9 cellular contexts compared by ENCODE assay signal in the genomic region with DNA sequence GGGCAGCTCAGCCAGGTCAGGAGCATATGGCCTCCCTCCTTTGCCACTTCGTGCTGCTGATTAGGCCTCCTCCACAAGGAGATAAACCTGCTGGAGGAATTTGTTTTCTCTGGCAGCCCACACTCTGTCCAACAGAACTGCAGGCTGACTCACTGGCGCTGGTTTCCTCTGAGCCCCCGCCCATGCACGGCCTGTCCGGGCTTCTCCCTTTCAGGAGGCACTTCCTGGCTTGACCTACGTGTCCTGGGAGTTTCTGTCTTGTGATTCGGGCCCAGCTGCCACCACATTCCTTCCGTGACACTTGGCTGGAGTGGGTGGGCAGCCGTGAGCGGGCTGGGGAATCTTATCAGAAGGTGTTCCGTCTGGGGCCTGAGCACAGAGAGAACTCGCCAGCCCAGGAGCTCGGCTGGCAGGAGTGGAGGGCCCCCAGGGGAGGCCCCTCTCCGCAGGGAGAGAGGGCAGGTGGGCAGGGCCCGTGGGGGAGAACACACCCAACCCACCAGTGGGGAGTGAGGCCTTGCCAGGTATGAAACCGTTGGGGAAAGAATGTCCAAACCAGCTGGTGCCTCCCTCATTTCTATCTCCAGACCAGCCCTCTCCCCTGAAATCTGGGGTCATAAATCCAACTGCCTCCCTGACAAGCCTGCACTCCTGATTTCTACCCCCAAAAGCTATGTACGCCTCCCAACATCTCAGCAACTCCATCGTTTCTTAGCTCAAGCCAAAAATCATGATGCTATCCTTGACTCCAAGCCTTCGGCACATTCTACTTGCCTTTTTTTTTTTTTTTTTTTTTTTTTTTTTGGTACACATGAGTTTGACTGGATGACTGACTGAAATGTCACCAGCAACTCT.
DNase-seq lines count a peak whose midpoint lies in the region; ATAC-seq and TF ChIP-seq lines count a peak whose summit lies in the region.
"Had no signal": no experiment of that assay in that cellular context is flagged by ENCODE, and none has a peak within 500 bp of the region (broad histone marks: within the 10 kb centered on the region; RNA-seq: fewer than 3 reads in every experiment).

No MANE protein-coding gene starts in this region.

- H3K4me3 Mint-ChIP-seq in activated T-cell treated with anti-CD3 and anti-CD28 coated beads, Interleukin-2, amount 50 U/mL, for 72 hours: no peak overlapping the region
- H3K4me3 Mint-ChIP-seq in activated CD8-positive, alpha-beta T cell treated with anti-CD3 and anti-CD28 coated beads for 36 hours: no peak overlapping the region

- peaks cover 64 to 84% (median 72%) of the 10 kb centered on the region in 10 experiments for H3K4me1 ChIP-seq in BLaER1 treated with 17β-estradiol and CSF1 and Interleukin-3, amounts not matched to agents 10 nM and 100 nM
- H3K4me1 ChIP-seq in SJCRH30 (peaks cover 14% of the 10 kb centered on the region), ovary (ENCODE audit: insufficient read depth) (peaks cover 17% of the 10 kb centered on the region)

- H3K27ac Mint-ChIP-seq in activated T-cell treated with anti-CD3 and anti-CD28 coated beads, Interleukin-2, amount 50 U/mL, for 72 hours: no peak overlapping the region
- no peak overlapping the region for H3K27ac Mint-ChIP-seq in activated CD8-positive, alpha-beta T cell treated with anti-CD3 and anti-CD28 coated beads for 36 hours

- CTCF ChIA-PET in activated CD8-positive, alpha-beta T cell treated with anti-CD3 and anti-CD28 coated beads for 36 hours (lab: Charles Lee): interaction anchor here (1.1 to 1.7 kb wide), 2 partner anchors 46 to 93 kb away, joined by 3 read pairs; no protein-coding TSS in a partner anchor

- ATAC-seq in HG03469 (IDR thresholded peaks at IDR 0.05; ENCODE audit: unreplicated experiment): no peak
- ATAC-seq in activated T-cell treated with anti-CD3 and anti-CD28 coated beads, Interleukin-2, amount 50 U/mL, for 72 hours (replicated peaks in 1 of 2): no peak
- no peak for ATAC-seq in HG03378 (IDR thresholded peaks at IDR 0.05; ENCODE audit: unreplicated experiment)
- no peak for ATAC-seq in activated CD8-positive, alpha-beta T cell treated with anti-CD3 and anti-CD28 coated beads for 36 hours
- ATAC-seq: GM12878 had no signal

- TF ChIP-seq POLR2A in ovary (IDR thresholded peaks at IDR 0.05): no peak

- peak overlapping the region; percentile 62 to 98 (median 95) for H3K27ac ChIP-seq in BLaER1 treated with 17β-estradiol and CSF1 and Interleukin-3, amounts not matched to agents 10 nM and 100 nM
- H3K27ac ChIP-seq in SJCRH30: peak overlapping the region; percentile 26
- H3K27ac ChIP-seq in ovary: peak overlapping the region; percentile 71 to 89

- H3K4me3 ChIP-seq in BLaER1 treated with 17β-estradiol and CSF1 and Interleukin-3, amounts not matched to agents 10 nM and 100 nM: peak overlapping the region in 3 of 10 experiments; percentile 21 to 48 (median 37); a peak in 7 of 20 replicates
- H3K4me3 ChIP-seq in SJCRH30 (peak overlapping the region; percentile 37), fibroblast of villous mesenchyme (ENCODE audit: low read depth, low read length) (no peak overlapping the region), ovary (peak overlapping the region; percentile 20)
- H3K4me3 ChIP-seq: GM12878 had no signal

- TF ChIP-seq CTCF in fibroblast of villous mesenchyme (IDR thresholded peaks at IDR 0.05; ENCODE audit: insufficient read depth, low read depth, low read length) (no peak), ovary (IDR thresholded peaks at IDR 0.05) (no peak)
- no peak for TF ChIP-seq CTCF in activated CD8-positive, alpha-beta T cell treated with anti-CD3 and anti-CD28 coated beads for 36 hours (IDR thresholded peaks at IDR 0.05)

- WGBS in ovary, 3 donors: 3 to 5% (median 3%) methylated on average over 19 of the region's 19 CpGs

- no peaks in the 10 kb centered on the region for H3K36me3 ChIP-seq in BLaER1 treated with 17β-estradiol and CSF1 and Interleukin-3, amounts not matched to agents 10 nM and 100 nM
- no peaks in the 10 kb centered on the region for H3K36me3 ChIP-seq in SJCRH30
- H3K36me3 ChIP-seq in ovary: no peaks in the 10 kb centered on the region

- H3K27me3 ChIP-seq in BLaER1 treated with 17β-estradiol and CSF1 and Interleukin-3, amounts not matched to agents 10 nM and 100 nM: no peaks in the 10 kb centered on the region
- H3K27me3 ChIP-seq in SJCRH30: no peaks in the 10 kb centered on the region
- H3K27me3 ChIP-seq in ovary: no peaks in the 10 kb centered on the region

- peaks cover 32% of the 10 kb centered on the region for H3K4me1 Mint-ChIP-seq in activated T-cell treated with anti-CD3 and anti-CD28 coated beads, Interleukin-2, amount 50 U/mL, for 72 hours (ENCODE audit: low read depth)
- peaks cover 30% of the 10 kb centered on the region for H3K4me1 Mint-ChIP-seq in activated CD8-positive, alpha-beta T cell treated with anti-CD3 and anti-CD28 coated beads for 36 hours (ENCODE audit: low read depth)

- H4K20me1 ChIP-seq in BLaER1 treated with 17β-estradiol and CSF1 and Interleukin-3, amounts not matched to agents 10 nM and 100 nM: no peaks in the 10 kb centered on the region

- peaks cover 0 to 23% (median 12%) of the 10 kb centered on the region in 11 experiments; a peak in 18 of 22 replicates for H3K9me3 ChIP-seq in BLaER1 treated with 17β-estradiol and CSF1 and Interleukin-3, amounts not matched to agents 10 nM and 100 nM (replicated peaks in 1 of 11)
- peaks cover 3% of the 10 kb centered on the region; the same call in 1 of the 2 replicates for H3K9me3 ChIP-seq in SJCRH30 (replicated peaks)
- no peaks in the 10 kb centered on the region for H3K9me3 ChIP-seq in ovary

- no peak for TF ChIP-seq EP300 in ovary (IDR thresholded peaks at IDR 0.05)

- H3K36me3 Mint-ChIP-seq in activated T-cell treated with anti-CD3 and anti-CD28 coated beads, Interleukin-2, amount 50 U/mL, for 72 hours (ENCODE audit: insufficient read depth in 2 of 2): peaks cover 0 to 4% of the 10 kb centered on the region in 2 donors
- no peaks in the 10 kb centered on the region for H3K36me3 Mint-ChIP-seq in activated CD8-positive, alpha-beta T cell treated with anti-CD3 and anti-CD28 coated beads for 36 hours (ENCODE audit: low read depth)

- no peaks in the 10 kb centered on the region for H3K27me3 Mint-ChIP-seq in activated T-cell treated with anti-CD3 and anti-CD28 coated beads, Interleukin-2, amount 50 U/mL, for 72 hours (ENCODE audit: low read depth)
- H3K27me3 Mint-ChIP-seq in activated CD8-positive, alpha-beta T cell treated with anti-CD3 and anti-CD28 coated beads for 36 hours: no peaks in the 10 kb centered on the region

- POLR2A ChIA-PET in activated CD8-positive, alpha-beta T cell treated with anti-CD3 and anti-CD28 coated beads for 36 hours (lab: Charles Lee): no interaction called here

- peak; percentile 69 to 74 for DNase-seq in SJCRH30
- peak; percentile 98 for DNase-seq in fibroblast of villous mesenchyme (ENCODE audit: low read depth)
- peak; percentile 78 to 89 (median 84) for DNase-seq in ovary
- no peak for DNase-seq in activated T-cell treated with anti-CD3 and anti-CD28 coated beads, Interleukin-2, amount 50 U/mL, for 72 hours
- no peak for DNase-seq in activated CD8-positive, alpha-beta T cell treated with anti-CD3 and anti-CD28 coated beads for 36 hours

- peaks cover 3 to 4% of the 10 kb centered on the region in 2 donors for H3K9me3 Mint-ChIP-seq in activated T-cell treated with anti-CD3 and anti-CD28 coated beads, Interleukin-2, amount 50 U/mL, for 72 hours
- H3K9me3 Mint-ChIP-seq in activated CD8-positive, alpha-beta T cell treated with anti-CD3 and anti-CD28 coated beads for 36 hours: no peaks in the 10 kb centered on the region

- peak overlapping the region; percentile 90 to 98 (median 95) for H3K4me2 ChIP-seq in BLaER1 treated with 17β-estradiol and CSF1 and Interleukin-3, amounts not matched to agents 10 nM and 100 nM

- H3K9ac ChIP-seq in BLaER1 treated with 17β-estradiol and CSF1 and Interleukin-3, amounts not matched to agents 10 nM and 100 nM: peak overlapping the region; percentile 48 to 86 (median 81); a peak in 21 of 22 replicates

- intact Hi-C loops in ovary (cut with DNase I): no loop called here
- intact Hi-C loops in activated CD8-positive, alpha-beta T cell treated with anti-CD3 and anti-CD28 coated beads for 36 hours (cut with micrococcal nuclease): no loop called here

Comparison
In these comparisons a context has a peak if more than half of its experiments do, and no peak if none do; other contexts are left out.
1. H3K27ac ChIP-seq: peak in every context shown above with its lines; median percentile 95 in BLaER1 treated with 17β-estradiol and CSF1 and Interleukin-3, amounts not matched to agents 10 nM and 100 nM; 80 in ovary; 26 in SJCRH30.
2. DNase-seq: peak in SJCRH30 (2 of 2), fibroblast of villous mesenchyme (single experiment) and ovary (5 of 5); none in activated T-cell treated with anti-CD3 and anti-CD28 coated beads, Interleukin-2, amount 50 U/mL, for 72 hours (0 of 2) and activated CD8-positive, alpha-beta T cell treated with anti-CD3 and anti-CD28 coated beads for 36 hours (single experiment).